23 cellular contexts compared by ENCODE assay signal in genomic region chr7:137007001-137007725, GRCh38.
DNase-seq lines count a peak whose midpoint lies in the region; ATAC-seq and TF ChIP-seq lines count a peak whose summit lies in the region.
"Had no signal": no experiment of that assay in that cellular context is flagged by ENCODE, and none has a peak within 500 bp of the region (broad histone marks: within the 10 kb centered on the region; RNA-seq: fewer than 3 reads in every experiment).

No MANE protein-coding gene starts in this region.

- H3K4me3 Mint-ChIP-seq in chondrocyte (ENCODE audit: unreplicated experiment): no peak overlapping the region
- H3K4me3 Mint-ChIP-seq: activated CD8-positive, alpha-beta memory T cell treated with anti-CD3 and anti-CD28 coated beads, Interleukin-2, amount 10 ng/mL, durations not matched to agents 7 days and 5 days; B cell had no signal

- peaks cover 7% of the 10 kb centered on the region for H3K4me1 ChIP-seq in mesodermal cell (ENCODE audit: control insufficient read depth, insufficient read depth, low read length, poor library complexity, severe bottlenecking)
- H3K4me1 ChIP-seq in ascending aorta: no peaks in the 10 kb centered on the region

- H3K27me3 Mint-ChIP-seq in chondrocyte (ENCODE audit: low read depth): no peaks in the 10 kb centered on the region
- H3K27me3 Mint-ChIP-seq: activated CD8-positive, alpha-beta memory T cell treated with anti-CD3 and anti-CD28 coated beads, Interleukin-2, amount 10 ng/mL, durations not matched to agents 7 days and 5 days; B cell had no signal

- DNase-seq in AG04450 (ENCODE audit: low read depth, low spot score) (no peak), GM04504 (ENCODE audit: low read depth) (peak; percentile 52), chondrocyte (ENCODE audit: low spot score) (no peak), ascending aorta (ENCODE audit: low spot score in 2 of 2) (no peak)
- no peak for DNase-seq in effector CD4-positive, alpha-beta T cell
- DNase-seq: activated CD4-positive, CD25-positive, alpha-beta regulatory T cell treated with anti-CD3 and anti-CD28 coated beads, Interleukin-2, amount 50 U/mL, for 72 hours; activated CD8-positive, alpha-beta memory T cell treated with anti-CD3 and anti-CD28 coated beads, Interleukin-2, amount 10 ng/mL, durations not matched to agents 7 days and 5 days; activated effector memory CD4-positive, alpha-beta T cell treated with Interleukin-2 at 50 U/mL for 16 hours; erythroblast; GF-D8; GOT3; KBM-7; midbrain; NCI-H1105; OCI-M1; T-helper 9 cell had no signal

- intact Hi-C loops in ascending aorta (cut with DNase I): no loop called here

- WGBS in mesodermal cell (ENCODE audit: insufficient coverage in 2 of 2), 2 experiments: no CpG with 5 or more reads among the region's 4 CpGs

- TF ChIP-seq CTCF in AG04450 (IDR thresholded peaks at IDR 0.05; ENCODE audit: low read depth, low read length): no peak
- no peak for TF ChIP-seq CTCF in chondrocyte (IDR thresholded peaks at IDR 0.05)
- no peak for TF ChIP-seq CTCF in ascending aorta (IDR thresholded peaks at IDR 0.05)

- H3K36me3 ChIP-seq in mesodermal cell (ENCODE audit: control insufficient read depth, insufficient read depth, low read length) (no peaks in the 10 kb centered on the region), ascending aorta (no peaks in the 10 kb centered on the region)
- H3K36me3 ChIP-seq: neutrophil, right atrium auricular region had no signal

- H3K36me3 Mint-ChIP-seq in chondrocyte (ENCODE audit: low read depth): no peaks in the 10 kb centered on the region
- H3K36me3 Mint-ChIP-seq: activated CD8-positive, alpha-beta memory T cell treated with anti-CD3 and anti-CD28 coated beads, Interleukin-2, amount 10 ng/mL, durations not matched to agents 7 days and 5 days had no signal

- CTCF ChIA-PET in AG04450 (lab: Charles Lee): interaction anchor here (0.7 kb wide), 1 partner anchor 12 kb away, joined by 3 read pairs; no protein-coding TSS in a partner anchor

- H3K4me1 Mint-ChIP-seq in chondrocyte (ENCODE audit: low read depth): peaks cover 37% of the 10 kb centered on the region
- H3K4me1 Mint-ChIP-seq: activated CD8-positive, alpha-beta memory T cell treated with anti-CD3 and anti-CD28 coated beads, Interleukin-2, amount 10 ng/mL, durations not matched to agents 7 days and 5 days; B cell had no signal

- no peak overlapping the region for H3K4me3 ChIP-seq in AG04450 (ENCODE audit: low read depth, low read length)
- H3K4me3 ChIP-seq in mesodermal cell (ENCODE audit: extremely low read depth, insufficient read depth, low read length, poor library complexity, severe bottlenecking): no peak overlapping the region
- H3K4me3 ChIP-seq in ascending aorta: no peak overlapping the region
- H3K4me3 ChIP-seq: coronary artery, right atrium auricular region had no signal

- POLR2A ChIA-PET in AG04450 (lab: Yijun Ruan, JAX): no interaction called here

- H3K27me3 ChIP-seq in AG04450 (ENCODE audit: control insufficient read depth, insufficient read depth, low read length): no peaks in the 10 kb centered on the region
- no peaks in the 10 kb centered on the region for H3K27me3 ChIP-seq in ascending aorta
- H3K27me3 ChIP-seq: neutrophil, right atrium auricular region had no signal

- H3K9me3 ChIP-seq in AG04450 (ENCODE audit: control insufficient read depth, insufficient read depth, low read length) (no peaks in the 10 kb centered on the region), mesodermal cell (ENCODE audit: control insufficient read depth, low read length) (no peaks in the 10 kb centered on the region), ascending aorta (no peaks in the 10 kb centered on the region)
- H3K9me3 ChIP-seq: neutrophil, right atrium auricular region had no signal

- ATAC-seq in GM18870 (IDR thresholded peaks at IDR 0.05; ENCODE audit: unreplicated experiment): no peak
- ATAC-seq in HG03342 (IDR thresholded peaks at IDR 0.05; ENCODE audit: unreplicated experiment): no peak
- ATAC-seq: activated CD8-positive, alpha-beta memory T cell treated with anti-CD3 and anti-CD28 coated beads, Interleukin-2, amount 10 ng/mL, durations not matched to agents 7 days and 5 days had no signal

- peak overlapping the region; percentile 11 for H3K27ac ChIP-seq in AG04450 (ENCODE audit: low read depth, low read length)
- H3K27ac ChIP-seq in mesodermal cell (ENCODE audit: low read depth, low read length, severe bottlenecking): peak overlapping the region; percentile 31
- H3K27ac ChIP-seq in ascending aorta: no peak overlapping the region
- H3K27ac ChIP-seq: coronary artery, neutrophil had no signal

- H3K9me3 Mint-ChIP-seq in chondrocyte (ENCODE audit: low read depth): no peaks in the 10 kb centered on the region

- peak overlapping the region; percentile 28 for H3K27ac Mint-ChIP-seq in chondrocyte (ENCODE audit: unreplicated experiment)
- H3K27ac Mint-ChIP-seq: activated CD8-positive, alpha-beta memory T cell treated with anti-CD3 and anti-CD28 coated beads, Interleukin-2, amount 10 ng/mL, durations not matched to agents 7 days and 5 days; B cell had no signal

Comparison
In these comparisons a context has a peak if more than half of its experiments do, and no peak if none do; other contexts are left out.
1. H3K27ac ChIP-seq: peak in AG04450 (single experiment) and mesodermal cell (single experiment); none in ascending aorta (0 of 2).